In genomic region chr7:48084727-48085432, GRCh38 we compare ENCODE assay signal across 8 cellular contexts. TPM values are rescaled to one million over a fixed set of nuclear protein-coding genes. Genes with fewer than 3 reads are reported as not detected.
DNase-seq lines count a peak whose midpoint lies in the region; ATAC-seq and TF ChIP-seq lines count a peak whose summit lies in the region.

No MANE protein-coding gene starts in this region.

- BruUV-seq in OCI-LY7 (replicated peaks; lab: Mats Ljungman, UMichigan) = no TSS peak

- intact Hi-C loops in OCI-LY7 (cut with micrococcal nuclease; ENCODE audit: unreplicated experiment) = no loop called here

- H3K79me2 ChIP-seq in OCI-LY7 (ENCODE audit: insufficient read depth, low read depth, low read length) = no peaks in the 10 kb centered on the region

- H3K4me1 ChIP-seq in OCI-LY7 (ENCODE audit: insufficient read depth, low read length, poor library complexity, severe bottlenecking) = peaks cover 31% of the 10 kb centered on the region

- H3K27ac ChIP-seq in OCI-LY7 (ENCODE audit: low read depth, low read length, poor library complexity, severe bottlenecking) = no peak overlapping the region

- H3K9me2 ChIP-seq in OCI-LY7 (ENCODE audit: insufficient read depth, low read length) = no peaks in the 10 kb centered on the region

- POLR2A ChIA-PET in OCI-LY7 (lab: Charles Lee) = interaction anchor here (1.3 kb wide), 1 partner anchor 10 kb away, joined by 3 read pairs; no protein-coding TSS in a partner anchor

- H3K36me3 ChIP-seq in OCI-LY7 (ENCODE audit: insufficient read depth, low read length) = no peaks in the 10 kb centered on the region

- TF ChIP-seq CTCF in OCI-LY7 (conservative IDR thresholded peaks at IDR 0.05; ENCODE audit: low read length) = no peak

- no peaks in the 10 kb centered on the region for H4K20me1 ChIP-seq in OCI-LY7 (ENCODE audit: insufficient read depth, low read length)

- DNase-seq in OCI-LY7 (ENCODE audit: low spot score) (no peak), germinal center (ENCODE audit: low spot score) (peak; percentile 39), NCI-H1694 (lab: John Stamatoyannopoulos, UW) (no peak), NCI-H774 (lab: John Stamatoyannopoulos, UW) (no peak)
- DNase-seq in activated T-cell treated with anti-CD3 and anti-CD28 coated beads, Interleukin-2, amount 50 U/mL, for 48 hours = peak; percentile 77 to 80
- DNase-seq in stimulated activated CD4-positive, alpha-beta T cell treated with anti-CD3 and anti-CD28 coated beads, Interleukin-12 subunit alpha, Interleukin-12 subunit beta, amount 100 ng/mL, for 4 hours = peak; percentile 58

- H2AFZ ChIP-seq in OCI-LY7 (ENCODE audit: low read length) = peak overlapping the region; percentile 51; the same call in 1 of the 2 replicates

- ATAC-seq in GM18858 (IDR thresholded peaks at IDR 0.05; ENCODE audit: unreplicated experiment) (peak; percentile 75), HG02943 (IDR thresholded peaks at IDR 0.05; ENCODE audit: low read depth, unreplicated experiment) (peak; percentile 49)

- no peaks in the 10 kb centered on the region for H3K9me3 ChIP-seq in OCI-LY7 (ENCODE audit: low read length)

- H3K4me2 ChIP-seq in OCI-LY7 (ENCODE audit: low read length) = peak overlapping the region; percentile 1; the same call in 1 of the 2 replicates

- H3K4me3 ChIP-seq in OCI-LY7 (ENCODE audit: low read depth, low read length, poor library complexity, severe bottlenecking) = no peak overlapping the region

- CTCF ChIA-PET in OCI-LY7 (lab: Charles Lee; ENCODE audit: unreplicated experiment) = no interaction called here

RNA-seq across cellular contexts. Expression of gene UPP1, which starts 4.2 kb away (rescaled TPM):
- 7.0 and 9.1 TPM in 2 replicates for total RNA-seq in OCI-LY7 (2014; rRNA removed; shearing (Covaris generic))
- total RNA-seq in OCI-LY7 (2022) = 1.8 and 2.1 TPM in 2 replicates

RNA-seq across cellular contexts. Expression of gene C7orf57, which starts 49.5 kb away (rescaled TPM):
- total RNA-seq in OCI-LY7 (2014; rRNA removed; shearing (Covaris generic)) = 0.25 and 0.59 TPM in 2 replicates
- total RNA-seq in OCI-LY7 (2022) = 0.18 and 0.29 TPM in 2 replicates

RNA-seq across cellular contexts. Expression of gene SUN3, which starts 56.0 kb away (rescaled TPM):
- not detected in 2 replicates for total RNA-seq in OCI-LY7 (2014; rRNA removed; shearing (Covaris generic))
- total RNA-seq in OCI-LY7 (2022) = 2.7 and 2.9 TPM in 2 replicates

Comparison
In these comparisons a context has a peak if more than half of its experiments do, and no peak if none do; other contexts are left out.
1. DNase-seq: peak in activated T-cell treated with anti-CD3 and anti-CD28 coated beads, Interleukin-2, amount 50 U/mL, for 48 hours (2 of 2), germinal center (single experiment) and stimulated activated CD4-positive, alpha-beta T cell treated with anti-CD3 and anti-CD28 coated beads, Interleukin-12 subunit alpha, Interleukin-12 subunit beta, amount 100 ng/mL, for 4 hours (single experiment); none in OCI-LY7 (single experiment), NCI-H1694 (single experiment) and NCI-H774 (single experiment).